ENCODE assay signal across 21 cellular contexts in genomic region chr2:241081643-241082337, GRCh38. TPM values are rescaled to one million over a fixed set of nuclear protein-coding genes. Genes with fewer than 3 reads are reported as not detected.
DNase-seq lines count a peak whose midpoint lies in the region; ATAC-seq, FAIRE-seq and TF ChIP-seq lines count a peak whose summit lies in the region.
"Had no signal": no experiment of that assay in that cellular context is flagged by ENCODE, and none has a peak within 500 bp of the region (broad histone marks: within the 10 kb centered on the region; RNA-seq: fewer than 3 reads in every experiment).

No MANE protein-coding gene starts in this region.

- no peaks in the 10 kb centered on the region for H3K27me3 Mint-ChIP-seq in activated CD8-positive, alpha-beta memory T cell treated with anti-CD3 and anti-CD28 coated beads, Interleukin-2, amount 10 ng/mL, durations not matched to agents 7 days and 5 days
- H3K27me3 Mint-ChIP-seq in T-helper 17 cell, result no peaks in the 10 kb centered on the region

- no peak overlapping the region for H3K27ac Mint-ChIP-seq in activated CD8-positive, alpha-beta memory T cell treated with anti-CD3 and anti-CD28 coated beads, Interleukin-2, amount 10 ng/mL, durations not matched to agents 7 days and 5 days
- peak overlapping the region; percentile 82 for H3K27ac Mint-ChIP-seq in T-helper 17 cell
- H3K27ac Mint-ChIP-seq: activated T-helper 2 cell treated with anti-CD3 and anti-CD28 coated beads, Interferon-gamma antibody, Interleukin-2, Interleukin-4, amounts not matched to agents 10 μg/mL and 5 μg/mL and 100 μg/mL, durations not matched to agents 14 hours and 24 hours and 36 hours had no signal

- no TSS peak for BruUV-seq in A673 (replicated peaks; lab: Mats Ljungman, UMichigan)

- H3K4me3 Mint-ChIP-seq in activated CD8-positive, alpha-beta memory T cell treated with anti-CD3 and anti-CD28 coated beads, Interleukin-2, amount 10 ng/mL, durations not matched to agents 7 days and 5 days, result no peak overlapping the region
- no peak overlapping the region for H3K4me3 Mint-ChIP-seq in T-helper 17 cell

- FAIRE-seq in small intestine (lab: Jason Lieb, UNC), result no peak
- FAIRE-seq: A204.1, pancreas, RCC 7860, TTC549 had no signal

- H3K9me3 Mint-ChIP-seq in activated CD8-positive, alpha-beta memory T cell treated with anti-CD3 and anti-CD28 coated beads, Interleukin-2, amount 10 ng/mL, durations not matched to agents 7 days and 5 days (ENCODE audit: low read depth), result no peaks in the 10 kb centered on the region
- H3K9me3 Mint-ChIP-seq: activated T-helper 2 cell treated with anti-CD3 and anti-CD28 coated beads, Interferon-gamma antibody, Interleukin-2, Interleukin-4, amounts not matched to agents 10 μg/mL and 5 μg/mL and 100 μg/mL, durations not matched to agents 14 hours and 24 hours and 36 hours had no signal

- CTCF ChIA-PET in activated CD8-positive, alpha-beta memory T cell treated with anti-CD3 and anti-CD28 coated beads, Interleukin-2, amount 10 ng/mL, durations not matched to agents 7 days and 5 days (lab: Charles Lee), result no interaction called here
- CTCF ChIA-PET in A673 (lab: Charles Lee), result no interaction called here

- no peaks in the 10 kb centered on the region for H3K27me3 ChIP-seq in small intestine (ENCODE audit: control insufficient read depth in 2 of 2, insufficient read depth in 2 of 2, low read length in 2 of 2)
- no peaks in the 10 kb centered on the region for H3K27me3 ChIP-seq in A673 (replicated peaks; ENCODE audit: insufficient read depth, low read depth, low read length, poor library complexity)
- H3K27me3 ChIP-seq in thyroid gland, result no peaks in the 10 kb centered on the region
- H3K27me3 ChIP-seq: pancreas, upper lobe of left lung had no signal

- TF ChIP-seq CTCF in A673 (conservative IDR thresholded peaks at IDR 0.05; ENCODE audit: low read depth, low read length), result no peak
- no peak for TF ChIP-seq CTCF in thyroid gland (IDR thresholded peaks at IDR 0.05)

- H3K4me1 Mint-ChIP-seq in activated CD8-positive, alpha-beta memory T cell treated with anti-CD3 and anti-CD28 coated beads, Interleukin-2, amount 10 ng/mL, durations not matched to agents 7 days and 5 days, result no peaks in the 10 kb centered on the region
- peaks cover 10% of the 10 kb centered on the region for H3K4me1 Mint-ChIP-seq in T-helper 17 cell

- H3K4me1 ChIP-seq in small intestine (ENCODE audit: control insufficient read depth in 2 of 2, insufficient read depth in 1 of 2, low read depth in 1 of 2, low read length in 1 of 2) (no peaks in the 10 kb centered on the region), A673 (ENCODE audit: insufficient read depth, low read length, poor library complexity, severe bottlenecking) (no peaks in the 10 kb centered on the region), thyroid gland (peaks cover 4 to 12% of the 10 kb centered on the region in 2 donors)
- H3K4me1 ChIP-seq: pancreas had no signal

- H3K36me3 Mint-ChIP-seq in activated CD8-positive, alpha-beta memory T cell treated with anti-CD3 and anti-CD28 coated beads, Interleukin-2, amount 10 ng/mL, durations not matched to agents 7 days and 5 days, result peaks cover 9% of the 10 kb centered on the region
- peaks cover 5% of the 10 kb centered on the region for H3K36me3 Mint-ChIP-seq in T-helper 17 cell (ENCODE audit: low read depth)

- 37 to 65% (median 57%) methylated on average over 25 to 28 of the region's 28 CpGs for WGBS in small intestine, 3 donors
- WGBS in thyroid gland, 2 donors, result 65 to 85% methylated on average over 9 to 15 of the region's 28 CpGs

- no peak for TF ChIP-seq POLR2A in thyroid gland (IDR thresholded peaks at IDR 0.05)

- POLR2A ChIA-PET in A673 (lab: Charles Lee; ENCODE audit: low non-redundant PET), result no interaction called here

- H3K36me3 ChIP-seq in small intestine (ENCODE audit: control insufficient read depth in 2 of 2, insufficient read depth in 2 of 2, low read length in 2 of 2) (peaks cover 3 to 4% of the 10 kb centered on the region in 2 donors), A673 (ENCODE audit: insufficient read depth, low read length, poor library complexity, severe bottlenecking) (peaks cover 7% of the 10 kb centered on the region), thyroid gland (peaks cover 9 to 19% of the 10 kb centered on the region in 2 donors)

- no peak overlapping the region for H3K27ac ChIP-seq in small intestine (ENCODE audit: low read depth in 1 of 2, low read length in 1 of 2)
- H3K27ac ChIP-seq in A673 (ENCODE audit: low read depth, low read length, poor library complexity, severe bottlenecking), result no peak overlapping the region
- peak overlapping the region in 1 of 3 donors; percentile 54 for H3K27ac ChIP-seq in thyroid gland
- H3K27ac ChIP-seq: pancreas had no signal

- intact Hi-C loops in A673 (cut with micrococcal nuclease; ENCODE audit: unreplicated experiment) (no loop called here), thyroid gland (cut with DNase I) (no loop called here)

- peak; percentile 46 for DNase-seq in activated CD8-positive, alpha-beta memory T cell treated with anti-CD3 and anti-CD28 coated beads for 24 hours
- no peak for DNase-seq in activated CD8-positive, alpha-beta memory T cell treated with anti-CD3 and anti-CD28 coated beads, Interleukin-2, amount 10 ng/mL, durations not matched to agents 7 days and 5 days
- DNase-seq in T-helper 17 cell (no peak), islet precursor cell (peak; percentile 49), small intestine (peak; percentile 72), SK-N-DZ (ENCODE audit: low spot score) (no peak), A673 (ENCODE audit: low spot score) (no peak), thyroid gland (no peak)
- DNase-seq: amniotic stem cell, left cardiac atrium, NCI-H1105, NCI-H2171, NCI-H748 treated with DMSO at 0.1 percent for 48 hours had no signal

- no peak for ATAC-seq in activated CD8-positive, alpha-beta memory T cell treated with anti-CD3 and anti-CD28 coated beads, Interleukin-2, amount 10 ng/mL, durations not matched to agents 7 days and 5 days
- no peak for ATAC-seq in T-helper 17 cell
- ATAC-seq: HCT116 had no signal

- H3K4me3 ChIP-seq in small intestine (ENCODE audit: low read depth in 1 of 2, low read length in 2 of 2), result no peak overlapping the region
- H3K4me3 ChIP-seq in A673 (ENCODE audit: low read depth, low read length, poor library complexity, severe bottlenecking), result no peak overlapping the region
- no peak overlapping the region for H3K4me3 ChIP-seq in thyroid gland (replicated peaks in 1 of 3)
- H3K4me3 ChIP-seq: pancreas, smooth muscle cell, upper lobe of left lung had no signal

- H3K9me3 ChIP-seq in T-helper 17 cell (ENCODE audit: control insufficient read depth, low read length, poor library complexity, severe bottlenecking), result no peaks in the 10 kb centered on the region
- no peaks in the 10 kb centered on the region for H3K9me3 ChIP-seq in small intestine (ENCODE audit: control insufficient read depth, low read depth)
- no peaks in the 10 kb centered on the region for H3K9me3 ChIP-seq in A673 (ENCODE audit: low read depth, low read length, poor library complexity, severe bottlenecking)
- H3K9me3 ChIP-seq in thyroid gland, result no peaks in the 10 kb centered on the region
- H3K9me3 ChIP-seq: pancreas, upper lobe of left lung had no signal

RNA-seq across cellular contexts. Expression of gene MTERF4, which starts 20.3 kb away (rescaled TPM):
- total RNA-seq in activated CD8-positive, alpha-beta memory T cell treated with anti-CD3 and anti-CD28 coated beads, Interleukin-2, amount 10 ng/mL, durations not matched to agents 7 days and 5 days, result 10 to 100 TPM; 31.5 to 33.0 TPM
- 10 to 100 TPM; 66.7 to 82.9 TPM for total RNA-seq in T-helper 17 cell
- 10 to 100 TPM; 25.3 to 31.6 (median 28.5) TPM for polyA plus RNA-seq in small intestine
- 63.4 and 67.8 TPM in 2 replicates for polyA plus RNA-seq in SK-N-DZ (2014; cell fraction: cytosol; rRNA removed)
- 146 and 220 TPM in 2 replicates for polyA plus RNA-seq in SK-N-DZ (2014; cell fraction: nucleus; rRNA removed)
- total RNA-seq in A673 (2021), result 39.4 and 39.8 TPM in 2 replicates
- total RNA-seq in thyroid gland, result 100 to 1,000 TPM in 1 of 4 donors, 10 to 100 TPM in 3; 67.8 to 110 (median 91.0) TPM

Comparison
In these comparisons a context has a peak if more than half of its experiments do, and no peak if none do; other contexts are left out.
1. DNase-seq: peak in activated CD8-positive, alpha-beta memory T cell treated with anti-CD3 and anti-CD28 coated beads for 24 hours (single experiment), islet precursor cell (single experiment) and small intestine (single experiment); none in activated CD8-positive, alpha-beta memory T cell treated with anti-CD3 and anti-CD28 coated beads, Interleukin-2, amount 10 ng/mL, durations not matched to agents 7 days and 5 days (single experiment), T-helper 17 cell (0 of 3), SK-N-DZ (single experiment), A673 (single experiment) and thyroid gland (0 of 2).